In the genomic region with DNA sequence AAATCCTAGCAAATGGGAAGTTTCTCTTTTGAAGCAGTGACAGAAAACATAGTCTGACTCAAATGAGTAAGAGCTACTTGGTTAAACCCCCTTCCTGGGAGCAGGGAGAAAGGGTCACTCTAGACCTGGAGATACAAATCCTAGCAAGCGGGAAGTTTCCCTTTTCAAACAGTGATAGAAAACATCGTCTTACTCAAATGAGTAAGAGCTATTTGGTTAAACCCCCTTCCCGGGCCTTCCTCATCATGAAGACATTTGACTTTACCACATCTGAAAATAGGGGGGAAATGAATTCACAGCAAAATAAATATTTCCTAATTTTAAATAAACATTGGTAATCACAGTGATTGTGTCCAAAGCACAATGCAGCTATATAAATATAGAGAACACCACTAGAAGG, we compare ENCODE assay signal across 1 cellular context.
TF ChIP-seq lines count a peak whose summit lies in the region.

No MANE protein-coding gene starts in this region.

TF ChIP-seq in H1, 55 proteins besides CTCF, POLR2A, EP300 and RAD21 (continued from another document):
- no peak for TF ChIP-seq SAP30 (IDR thresholded peaks at IDR 0.05; ENCODE audit: insufficient read depth, insufficient replicate concordance, low read length)
- TF ChIP-seq BCL11A (IDR thresholded peaks at IDR 0.05; ENCODE audit: low read depth in 2 of 2, low read length in 2 of 2): no peak
- TF ChIP-seq ZNF274 (IDR thresholded peaks at IDR 0.05; ENCODE audit: borderline replicate concordance, extremely low read depth, low read length): no peak
- no peak for TF ChIP-seq CHD1 (IDR thresholded peaks at IDR 0.05; ENCODE audit: low read depth, low read length)
- TF ChIP-seq BRCA1 (IDR thresholded peaks at IDR 0.05; ENCODE audit: low read depth, low read length): no peak
TF ChIP-seq in H1: peak in this region for 0.
